19 cellular contexts compared by ENCODE assay signal in genomic region chr3:117633207-117633606, GRCh38.
A peak's percentile ranks its signal among the peaks of the same experiment; 100 is the strongest.
DNase-seq lines count a peak whose midpoint lies in the region; ATAC-seq and FAIRE-seq lines count a peak whose summit lies in the region.
"Had no signal": no experiment of that assay in that cellular context is flagged by ENCODE, and none has a peak within 500 bp of the region (broad histone marks: within the 10 kb centered on the region; RNA-seq: fewer than 3 reads in every experiment).

No MANE protein-coding gene starts in this region.

- FAIRE-seq in GM18507 (lab: Jason Lieb, UNC) = peak; percentile 45
- FAIRE-seq: GM12878, RCC 7860 had no signal

- ATAC-seq in GM19468 (IDR thresholded peaks at IDR 0.05; ENCODE audit: extremely low read depth, unreplicated experiment) (peak; percentile 31), HG02884 (IDR thresholded peaks at IDR 0.05; ENCODE audit: unreplicated experiment) (no peak), GM21360 (IDR thresholded peaks at IDR 0.05; ENCODE audit: unreplicated experiment) (no peak)
- ATAC-seq: GM12878 had no signal

- DNase-seq in DMS 273 (lab: John Stamatoyannopoulos, UW; ENCODE audit: unreplicated experiment) (peak; percentile 78), DMS 273 treated with DMSO at 0.1 percent for 48 hours (lab: John Stamatoyannopoulos, UW) (no peak), GM18507 (ENCODE audit: extremely low spot score, insufficient read length, low read depth) (no peak), NCI-H524 treated with DMSO at 0.1 percent for 48 hours (lab: John Stamatoyannopoulos, UW) (peak; percentile 14), NCI-H748 (lab: John Stamatoyannopoulos, UW; ENCODE audit: unreplicated experiment) (no peak)
- DNase-seq: GF-D8; H9; NCI-H1694; NCI-H2107; NCI-H345; NK-92 treated with Interleukin-12 subunit alpha and Interleukin-12 subunit beta, amount 100 ng/mL, for 24 hours; Right ventricle myocardium superior; SW 1271; T-helper 2 cell had no signal

Comparison
In these comparisons a context has a peak if more than half of its experiments do, and no peak if none do; other contexts are left out.
1. DNase-seq: peak in DMS 273 (single experiment) and NCI-H524 treated with DMSO at 0.1 percent for 48 hours (single experiment); none in DMS 273 treated with DMSO at 0.1 percent for 48 hours (single experiment), GM18507 (single experiment) and NCI-H748 (single experiment).